ENCODE assay signal across 8 cellular contexts in the genomic region with DNA sequence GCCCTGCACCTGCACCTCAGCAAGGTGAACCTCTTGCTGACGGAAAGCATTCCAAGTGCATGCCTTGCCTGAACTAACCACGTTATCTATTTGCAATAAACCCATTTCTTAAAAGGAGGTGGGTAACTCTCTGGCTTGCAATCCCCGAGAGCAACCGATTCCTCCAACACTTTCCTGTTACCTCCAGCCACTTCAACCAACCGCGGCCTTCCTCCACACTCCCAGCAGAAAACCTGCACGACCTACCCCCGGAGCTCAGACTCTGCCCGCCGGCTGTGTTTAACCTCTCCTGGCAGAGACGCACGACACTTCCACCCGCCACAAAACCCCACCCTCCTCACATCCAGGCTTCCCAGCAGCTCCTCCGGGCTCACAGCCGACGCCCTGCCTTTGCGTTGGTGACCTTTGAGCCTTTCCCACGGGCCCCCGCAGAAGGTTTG. TPM values are rescaled to one million over a fixed set of nuclear protein-coding genes. Genes with fewer than 3 reads are reported as not detected.
A peak's percentile ranks its signal among the peaks of the same experiment; 100 is the strongest.
DNase-seq lines count a peak whose midpoint lies in the region; ATAC-seq, FAIRE-seq and TF ChIP-seq lines count a peak whose summit lies in the region.

No MANE protein-coding gene starts in this region.

- FAIRE-seq in GM12891 (lab: Jason Lieb, UNC) (peak; percentile 84), frontal cortex (lab: Jason Lieb, UNC) (no peak)

- H3K9me3 ChIP-seq in PC-9 (ENCODE audit: insufficient read depth, low read depth): no peaks in the 10 kb centered on the region
- H3K9me3 ChIP-seq in esophagus (ENCODE audit: control insufficient read depth in 2 of 2, insufficient read depth in 1 of 2, low read depth in 1 of 2, low read length in 1 of 2): peaks cover 0 to 2% of the 10 kb centered on the region in 2 donors
- H3K9me3 ChIP-seq in prostate gland: no peaks in the 10 kb centered on the region

- intact Hi-C loops in PC-9 (cut with micrococcal nuclease; ENCODE audit: unreplicated experiment): loop anchor here (2.0 kb wide), 1 partner anchor 16 kb away; a partner anchor contains a TSS
- intact Hi-C loops in prostate gland (cut with DNase I): no loop called here

- H3K27ac ChIP-seq in PC-9 (peak overlapping the region; percentile 56), esophagus (ENCODE audit: low read depth in 2 of 2, low read length in 1 of 2) (peak overlapping the region; percentile 90 to 96), prostate gland (peak overlapping the region; percentile 87 to 92)

- peak overlapping the region; percentile 85 for H2AFZ ChIP-seq in PC-9

- peak overlapping the region; percentile 94 for H3K4me2 ChIP-seq in PC-9

- DNase-seq in GM12891 (ENCODE audit: insufficient read length, low spot score) (no peak), PC-9 (no peak), prostate gland (ENCODE audit: low spot score) (no peak), frontal cortex (ENCODE audit: low spot score in 2 of 2) (no peak), C1 segment of cervical spinal cord (lab: John Stamatoyannopoulos, UW) (no peak)

- WGBS in esophagus, 2 donors: 3 to 7% methylated on average over 19 of the region's 19 CpGs
- WGBS in prostate gland: 7% methylated on average over 19 of the region's 19 CpGs

- BruUV-seq in PC-9 (replicated peaks; lab: Mats Ljungman, UMichigan): no TSS peak

- no peak for TF ChIP-seq CTCF in PC-9 (conservative IDR thresholded peaks at IDR 0.05)
- no peak for TF ChIP-seq CTCF in prostate gland (IDR thresholded peaks at IDR 0.05)

- no peaks in the 10 kb centered on the region for H3K9me2 ChIP-seq in PC-9 (ENCODE audit: insufficient read depth)

- peaks cover 24% of the 10 kb centered on the region for H4K20me1 ChIP-seq in PC-9 (ENCODE audit: insufficient read depth)

- H3F3A ChIP-seq in PC-9 (ENCODE audit: insufficient read depth, low read depth): peaks cover 53% of the 10 kb centered on the region

- no peaks in the 10 kb centered on the region for H3K27me3 ChIP-seq in PC-9 (ENCODE audit: insufficient read depth, low read depth)
- H3K27me3 ChIP-seq in esophagus (ENCODE audit: control insufficient read depth in 1 of 2, insufficient read depth in 2 of 2, low read length in 2 of 2): no peaks in the 10 kb centered on the region
- H3K27me3 ChIP-seq in prostate gland (replicated peaks; ENCODE audit: insufficient read depth): no peaks in the 10 kb centered on the region

- peaks cover 7% of the 10 kb centered on the region for H3K36me3 ChIP-seq in PC-9 (ENCODE audit: low read depth)
- peaks cover 15 to 31% of the 10 kb centered on the region in 2 donors for H3K36me3 ChIP-seq in esophagus (ENCODE audit: control insufficient read depth in 2 of 2, insufficient read depth in 2 of 2, low read length in 1 of 2)
- H3K36me3 ChIP-seq in prostate gland: peaks cover 0 to 5% of the 10 kb centered on the region in 2 donors

- no peak for TF ChIP-seq POLR2A in GM12891 (IDR thresholded peaks at IDR 0.05; ENCODE audit: low read depth, low read length)
- TF ChIP-seq POLR2A in prostate gland (IDR thresholded peaks at IDR 0.05): no peak

- CTCF ChIA-PET in PC-9 (lab: Charles Lee): interaction anchor here (1.2 to 2.6 kb wide), 2 partner anchors 38 to 183 kb away, joined by 4 to 14 read pairs; a partner anchor contains a TSS

- H3K4me3 ChIP-seq in PC-9 (peak overlapping the region; percentile 96), esophagus (ENCODE audit: low read depth in 1 of 2, low read length in 2 of 2) (peak overlapping the region; percentile 62 to 75), prostate gland (peak overlapping the region; percentile 59 to 82)

- ATAC-seq in GM21381 (IDR thresholded peaks at IDR 0.05; ENCODE audit: unreplicated experiment): no peak
- ATAC-seq in GM18867 (IDR thresholded peaks at IDR 0.05; ENCODE audit: unreplicated experiment): no peak

- H3K79me2 ChIP-seq in PC-9 (ENCODE audit: low read depth): peaks cover 23% of the 10 kb centered on the region

- POLR2A ChIA-PET in PC-9 (lab: Charles Lee; ENCODE audit: unreplicated experiment): interaction anchor here (1.4 kb wide), 1 partner anchor 17 kb away, joined by 27 read pairs; a partner anchor contains a TSS

- H3K4me1 ChIP-seq in PC-9 (replicated peaks; ENCODE audit: insufficient read depth) (peaks cover 23% of the 10 kb centered on the region), esophagus (ENCODE audit: control insufficient read depth in 2 of 2, insufficient read depth in 2 of 2, low read length in 1 of 2) (peaks cover 13 to 37% of the 10 kb centered on the region in 2 donors), prostate gland (replicated peaks) (peaks cover 7% of the 10 kb centered on the region)

TF ChIP-seq in GM12891, 5 proteins besides CTCF, POLR2A, EP300 and RAD21:
- peak; percentile 16; the same call in 1 of the 2 replicates for TF ChIP-seq POLR2AphosphoS5 (IDR thresholded peaks at IDR 0.05; ENCODE audit: low read depth, low read length)
- no peak for TF ChIP-seq TAF1 (IDR thresholded peaks at IDR 0.05; ENCODE audit: low read depth, low read length)
- 0 out of 2 replicates have a peak, but pooled peaks have one; percentile 4 for TF ChIP-seq POU2F2 (IDR thresholded peaks at IDR 0.05; ENCODE audit: low read depth, low read length)

RNA-seq across cellular contexts. Expression of a gene that starts 0.7 kb away (rescaled TPM):
- polyA plus RNA-seq in GM12891 (2012; ENCODE audit: low read depth, missing spikeins): 4.2 TPM
- total RNA-seq in PC-9 (2021): 3.0 and 6.1 TPM in 2 replicates
- 1 to 10 TPM in 1 of 2 donors, under 1 TPM in 1; 0.61 to 3.2 TPM for polyA plus RNA-seq in esophagus
- total RNA-seq in prostate gland: 1 to 10 TPM; 1.5 to 8.3 TPM
- 0.82 TPM for total RNA-seq in frontal cortex

RNA-seq across cellular contexts. Expression of a gene that starts 5.1 kb away (rescaled TPM):
- 14.0 TPM for polyA plus RNA-seq in GM12891 (2012; ENCODE audit: low read depth, missing spikeins)
- 5.9 and 16.5 TPM in 2 replicates for total RNA-seq in PC-9 (2021)
- 10 to 100 TPM; 35.7 to 48.0 TPM for polyA plus RNA-seq in esophagus
- total RNA-seq in prostate gland: 10 to 100 TPM; 35.8 to 42.8 TPM
- 1.6 TPM for total RNA-seq in frontal cortex

RNA-seq across cellular contexts. Expression of a gene that starts 16.7 kb away (rescaled TPM):
- 46.7 TPM for polyA plus RNA-seq in GM12891 (2012; ENCODE audit: low read depth, missing spikeins)
- total RNA-seq in PC-9 (2021) (58.8 and 62.9 TPM in 2 replicates), prostate gland (10 to 100 TPM; 43.7 to 59.6 TPM), frontal cortex (42.4 TPM)
- 10 to 100 TPM; 32.9 to 35.4 TPM for polyA plus RNA-seq in esophagus

RNA-seq across cellular contexts. Expression of a gene that starts 17.2 kb away (rescaled TPM):
- polyA plus RNA-seq in GM12891 (2012; ENCODE audit: low read depth, missing spikeins): 29.2 TPM
- total RNA-seq in PC-9 (2021) (37.3 and 52.2 TPM in 2 replicates), prostate gland (10 to 100 TPM; 76.6 to 94.3 TPM), frontal cortex (11.8 TPM)
- 10 to 100 TPM; 44.1 to 64.9 TPM for polyA plus RNA-seq in esophagus

RNA-seq across cellular contexts. Expression of a gene that starts 21.0 kb away (rescaled TPM):
- polyA plus RNA-seq in GM12891 (2012; ENCODE audit: low read depth, missing spikeins): 2.6 TPM
- 0.72 and 4.7 TPM in 2 replicates for total RNA-seq in PC-9 (2021)
- polyA plus RNA-seq in esophagus: under 1 TPM; 0.12 to 0.14 TPM
- under 1 TPM in 1 of 2 donors, not detected in 1; 0.62 TPM for total RNA-seq in prostate gland
- total RNA-seq in frontal cortex: not detected
